Comparison of ENCODE assay signal across 13 cellular contexts in genomic region chr2:215166505-215166904, GRCh38. TPM values are rescaled to one million over a fixed set of nuclear protein-coding genes. Genes with fewer than 3 reads are reported as not detected.
"Had no signal": no experiment of that assay in that cellular context is flagged by ENCODE, and none has a peak within 500 bp of the region (broad histone marks: within the 10 kb centered on the region; RNA-seq: fewer than 3 reads in every experiment).

No MANE protein-coding gene starts in this region.

RNA-seq across cellular contexts. Expression of gene ABCA12, which starts 28.1 kb away (rescaled TPM):
- total RNA-seq: activated B cell treated with CpG ODN at 0.5 μM for 24 hours; activated CD4-positive, alpha-beta memory T cell treated with anti-CD3 and anti-CD28 coated beads for 36 hours; activated CD4-positive, alpha-beta memory T cell treated with anti-CD3 and anti-CD28 coated beads, Interleukin-2, amount 10 ng/mL, durations not matched to agents 7 days and 5 days; activated CD4-positive, alpha-beta T cell treated with anti-CD3 and anti-CD28 coated beads for 36 hours; activated CD4-positive, alpha-beta T cell treated with anti-CD3 and anti-CD28 coated beads, Interleukin-2, amount 10 ng/mL, durations not matched to agents 24 days and 14 days; activated CD4-positive, alpha-beta T cell treated with anti-CD3 and anti-CD28 coated beads, Interleukin-2, amount 10 ng/mL, durations not matched to agents 7 days and 5 days; activated CD8-positive, alpha-beta memory T cell treated with anti-CD3 and anti-CD28 coated beads for 36 hours; activated CD8-positive, alpha-beta memory T cell treated with anti-CD3 and anti-CD28 coated beads, Interleukin-2, amount 10 ng/mL, durations not matched to agents 7 days and 5 days; activated CD8-positive, alpha-beta T cell treated with anti-CD3 and anti-CD28 coated beads for 36 hours; activated CD8-positive, alpha-beta T cell treated with anti-CD3 and anti-CD28 coated beads, Interleukin-2, amount 10 ng/mL, durations not matched to agents 7 days and 5 days; activated T-cell treated with anti-CD3 and anti-CD28 coated beads, Interleukin-2, amount 50 U/mL, for 4 hours; T-helper 17 cell; T-helper 2 cell treated with Interferon-gamma antibody and Interleukin-4, amounts not matched to agents 100 ng/mL and 5 ng/mL, for 36 hours had no signal
